Comparison of ENCODE assay signal across 25 cellular contexts in genomic region chr10:43855667-43856210, GRCh38.
DNase-seq lines count a peak whose midpoint lies in the region; ATAC-seq and TF ChIP-seq lines count a peak whose summit lies in the region.
"Had no signal": no experiment of that assay in that cellular context is flagged by ENCODE, and none has a peak within 500 bp of the region (broad histone marks: within the 10 kb centered on the region; RNA-seq: fewer than 3 reads in every experiment).

No MANE protein-coding gene starts in this region.

- H3K4me3 ChIP-seq in right atrium auricular region (no peak overlapping the region), fibroblast of villous mesenchyme (ENCODE audit: low read depth, low read length) (no peak overlapping the region), mucosa of descending colon (no peak overlapping the region)
- H3K4me3 ChIP-seq: K562, neural progenitor cell, sigmoid colon, thoracic aorta had no signal

- H3K9me3 ChIP-seq in right atrium auricular region, result no peaks in the 10 kb centered on the region
- H3K9me3 ChIP-seq in mucosa of descending colon, result no peaks in the 10 kb centered on the region
- H3K9me3 ChIP-seq: sigmoid colon, thoracic aorta had no signal

- no peaks in the 10 kb centered on the region for H3K27me3 ChIP-seq in right atrium auricular region
- H3K27me3 ChIP-seq: neural progenitor cell, sigmoid colon had no signal

- TF ChIP-seq CTCF in right atrium auricular region (IDR thresholded peaks at IDR 0.05) (no peak), fibroblast of villous mesenchyme (IDR thresholded peaks at IDR 0.05; ENCODE audit: insufficient read depth, low read depth, low read length) (no peak), mucosa of descending colon (IDR thresholded peaks at IDR 0.05) (no peak), RWPE1 (conservative IDR thresholded peaks at IDR 0.05; ENCODE audit: low read depth) (no peak)

- H3K4me1 ChIP-seq in right atrium auricular region (peaks cover 0 to 30% of the 10 kb centered on the region in 2 donors), mucosa of descending colon (ENCODE audit: low read depth) (no peaks in the 10 kb centered on the region)
- H3K4me1 ChIP-seq: neural progenitor cell had no signal

- H3K36me3 Mint-ChIP-seq in stimulated activated memory B cell treated with anti-CD40 and anti-IgM and Interleukin-4, amounts not matched to agents 10 μg/mL and 1 μg/mL and 100 μg/mL, for 72 hours, result no peaks in the 10 kb centered on the region
- H3K36me3 Mint-ChIP-seq: neural progenitor cell had no signal

- CTCF ChIA-PET in RWPE1 (lab: Yijun Ruan, JAX), result interaction anchor here (0.6 kb wide), 1 partner anchor 11 kb away, joined by 5 read pairs; no protein-coding TSS in a partner anchor

- H3K4me1 Mint-ChIP-seq in stimulated activated memory B cell treated with anti-CD40 and anti-IgM and Interleukin-4, amounts not matched to agents 10 μg/mL and 1 μg/mL and 100 μg/mL, for 72 hours, result no peaks in the 10 kb centered on the region
- H3K4me1 Mint-ChIP-seq: activated T-helper 17 cell treated with anti-CD3 and anti-CD28 coated beads, Interleukin-2, amount 50 U/mL, for 72 hours; H9; neural progenitor cell had no signal

- H3K27me3 Mint-ChIP-seq in stimulated activated memory B cell treated with anti-CD40 and anti-IgM and Interleukin-4, amounts not matched to agents 10 μg/mL and 1 μg/mL and 100 μg/mL, for 72 hours, result no peaks in the 10 kb centered on the region

- no peak for DNase-seq in Right ventricle myocardium inferior (ENCODE audit: missing footprints)
- no peak for DNase-seq in right atrium auricular region (ENCODE audit: low spot score)
- DNase-seq in fibroblast of villous mesenchyme (ENCODE audit: low read depth), result peak; percentile 31
- DNase-seq in mucosa of descending colon, result no peak
- no peak for DNase-seq in NCI-H526 treated with DMSO at 0.1 percent for 48 hours (lab: John Stamatoyannopoulos, UW)
- DNase-seq in RWPE1 (ENCODE audit: low spot score), result no peak
- DNase-seq: ACHN; activated CD4-positive, alpha-beta T cell treated with anti-CD3 and anti-CD28 coated beads for 4 hours; activated naive CD4-positive, alpha-beta T cell treated with anti-CD3 and anti-CD28 coated beads, Interleukin-2, amount 50 U/mL, for 16 hours; amygdala; effector memory CD4-positive, alpha-beta T cell; GF-D8; H9; NCI-H2081; NCI-H345; NCI-H774; RPMI8226; sigmoid colon; stimulated activated naive CD4-positive, alpha-beta T cell had no signal

- no peak overlapping the region for H3K27ac Mint-ChIP-seq in stimulated activated memory B cell treated with anti-CD40 and anti-IgM and Interleukin-4, amounts not matched to agents 10 μg/mL and 1 μg/mL and 100 μg/mL, for 72 hours
- H3K27ac Mint-ChIP-seq: activated T-helper 17 cell treated with anti-CD3 and anti-CD28 coated beads, Interleukin-2, amount 50 U/mL, for 72 hours; H9; neural progenitor cell; T-helper 2 cell treated with Interferon-gamma antibody and Interleukin-4, amounts not matched to agents 5 μg/mL and 100 μg/mL, for 36 hours had no signal

- intact Hi-C loops in Right ventricle myocardium inferior (cut with DNase I) (loop anchor here (5.0 kb wide), 1 partner anchor 163 kb away; no protein-coding TSS in a partner anchor), mucosa of descending colon (cut with DNase I, micrococcal nuclease) (no loop called here)

- no peak overlapping the region for H3K4me3 Mint-ChIP-seq in stimulated activated memory B cell treated with anti-CD40 and anti-IgM and Interleukin-4, amounts not matched to agents 10 μg/mL and 1 μg/mL and 100 μg/mL, for 72 hours
- H3K4me3 Mint-ChIP-seq: activated T-helper 17 cell treated with anti-CD3 and anti-CD28 coated beads, Interleukin-2, amount 50 U/mL, for 72 hours; neural progenitor cell; T-helper 2 cell treated with Interferon-gamma antibody and Interleukin-4, amounts not matched to agents 5 μg/mL and 100 μg/mL, for 36 hours had no signal

- peak overlapping the region in 1 of 2 donors; percentile 33 for H3K27ac ChIP-seq in right atrium auricular region
- no peak overlapping the region for H3K27ac ChIP-seq in RWPE1
- H3K27ac ChIP-seq: neural progenitor cell, sigmoid colon, thoracic aorta had no signal

- peak; percentile 71 for ATAC-seq in Right ventricle myocardium inferior
- peak; percentile 12 for ATAC-seq in mucosa of descending colon
- no peak for ATAC-seq in stimulated activated memory B cell treated with anti-CD40 and anti-IgM and Interleukin-4, amounts not matched to agents 10 μg/mL and 1 μg/mL and 100 μg/mL, for 72 hours
- ATAC-seq: activated T-helper 17 cell treated with anti-CD3 and anti-CD28 coated beads, Interleukin-2, amount 50 U/mL, for 72 hours; K562 had no signal

- no peaks in the 10 kb centered on the region for H3K9me3 Mint-ChIP-seq in stimulated activated memory B cell treated with anti-CD40 and anti-IgM and Interleukin-4, amounts not matched to agents 10 μg/mL and 1 μg/mL and 100 μg/mL, for 72 hours
- H3K9me3 Mint-ChIP-seq: activated T-helper 17 cell treated with anti-CD3 and anti-CD28 coated beads, Interleukin-2, amount 50 U/mL, for 72 hours; neural progenitor cell; T-helper 2 cell treated with Interferon-gamma antibody and Interleukin-4, amounts not matched to agents 5 μg/mL and 100 μg/mL, for 36 hours had no signal

- POLR2A ChIA-PET in RWPE1 (lab: Yijun Ruan, JAX; ENCODE audit: low non-redundant PET), result no interaction called here

- H3K36me3 ChIP-seq in right atrium auricular region (no peaks in the 10 kb centered on the region), mucosa of descending colon (ENCODE audit: low read depth) (no peaks in the 10 kb centered on the region)
- H3K36me3 ChIP-seq: neural progenitor cell, sigmoid colon, thoracic aorta had no signal
